Comparison of ENCODE assay signal across 14 cellular contexts in the genomic region with DNA sequence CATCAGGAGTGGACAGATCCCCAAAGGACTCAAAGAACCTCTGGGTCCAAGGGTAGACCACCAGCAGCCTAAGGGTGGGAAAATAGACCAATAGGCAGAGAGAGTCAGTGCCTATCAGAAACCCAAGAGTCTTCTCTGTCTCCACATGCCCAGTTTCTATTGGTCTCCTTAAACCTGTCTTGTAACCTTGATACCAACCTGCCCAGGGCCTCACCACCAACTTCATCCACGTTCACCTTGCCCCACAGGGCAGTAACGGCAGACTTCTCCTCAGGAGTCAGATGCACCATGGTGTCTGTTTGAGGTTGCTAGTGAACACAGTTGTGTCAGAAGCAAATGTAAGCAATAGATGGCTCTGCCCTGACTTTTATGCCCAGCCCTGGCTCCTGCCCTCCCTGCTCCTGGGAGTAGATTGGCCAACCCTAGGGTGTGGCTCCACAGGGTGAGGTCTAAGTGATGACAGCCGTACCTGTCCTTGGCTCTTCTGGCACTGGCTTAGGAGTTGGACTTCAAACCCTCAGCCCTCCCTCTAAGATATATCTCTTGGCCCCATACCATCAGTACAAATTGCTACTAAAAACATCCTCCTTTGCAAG. TPM values are rescaled to one million over a fixed set of nuclear protein-coding genes. Genes with fewer than 3 reads are reported as not detected.
DNase-seq lines count a peak whose midpoint lies in the region; ATAC-seq and TF ChIP-seq lines count a peak whose summit lies in the region.
"Had no signal": no experiment of that assay in that cellular context is flagged by ENCODE, and none has a peak within 500 bp of the region (broad histone marks: within the 10 kb centered on the region; RNA-seq: fewer than 3 reads in every experiment).

A gene (minus strand): TSS at position 340 of the 596 bp plus-strand sequence. CDS start 50 bp downstream, at position 290.

- TF ChIP-seq POLR2A in gastrocnemius medialis (IDR thresholded peaks at IDR 0.05): no peak

- ATAC-seq in heart right ventricle (no peak), gastrocnemius medialis (no peak)
- ATAC-seq: activated T-cell treated with anti-CD3 and anti-CD28 coated beads, Interleukin-2, amount 50 U/mL, for 72 hours; GM23338 had no signal

- TF ChIP-seq CTCF in heart right ventricle (IDR thresholded peaks at IDR 0.05) (no peak), gastrocnemius medialis (IDR thresholded peaks at IDR 0.05 in 4 of 5, conservative IDR thresholded peaks at IDR 0.05 in 1 of 5) (no peak)

- intact Hi-C loops in heart right ventricle (cut with DNase I): no loop called here
- intact Hi-C loops in gastrocnemius medialis (cut with DNase I; ENCODE audit: low total_unique reads): no loop called here

- H3K27me3 ChIP-seq in heart right ventricle (peaks cover 0 to 8% (median 0%) of the 10 kb centered on the region in 7 donors), gastrocnemius medialis (no peaks in the 10 kb centered on the region)

- H3K27ac ChIP-seq in heart right ventricle: no peak within 1 kb of the TSS
- no peak within 1 kb of the TSS for H3K27ac ChIP-seq in gastrocnemius medialis
- H3K27ac ChIP-seq: SJSA1 had no signal

- H3K9me3 ChIP-seq in heart right ventricle (peaks cover 0 to 3% (median 0%) of the 10 kb centered on the region in 11 donors), gastrocnemius medialis (no peaks in the 10 kb centered on the region)
- H3K9me3 ChIP-seq: Caco-2, SJSA1 had no signal

- H3K4me3 ChIP-seq in heart right ventricle: no peak within 1 kb of the TSS
- no peak within 1 kb of the TSS for H3K4me3 ChIP-seq in gastrocnemius medialis
- H3K4me3 ChIP-seq: GM23338, SJSA1 had no signal

- H3K36me3 ChIP-seq in heart right ventricle (no peaks in the 10 kb centered on the region), gastrocnemius medialis (no peaks in the 10 kb centered on the region)
- H3K36me3 ChIP-seq: SJSA1 had no signal

- WGBS in heart right ventricle, 2 donors: 80 to 89% methylated on average over 3 of the region's 3 CpGs

- DNase-seq in HUDEP-2 (lab: John Stamatoyannopoulos, UW; ENCODE audit: unreplicated experiment in 76 of 76): peak in 71 of 76 experiments; percentile 10 to 97 (median 81)
- peak; percentile 13 for DNase-seq in NOMO-1 treated with dmso at 0.1 percent for 144 hours (lab: John Stamatoyannopoulos, UW; ENCODE audit: unreplicated experiment)
- DNase-seq in heart right ventricle: no peak
- no peak for DNase-seq in gastrocnemius medialis
- DNase-seq in globus pallidus (ENCODE audit: low spot score): no peak
- no peak for DNase-seq in activated CD4-positive, alpha-beta T cell treated with anti-CD3 and anti-CD28 coated beads, Interleukin-2, amount 50 U/mL, for 48 hours
- DNase-seq in retina: no peak
- DNase-seq: activated CD4-positive, alpha-beta T cell treated with anti-CD3 and anti-CD28 coated beads for 1 hour; activated T-cell treated with anti-CD3 and anti-CD28 coated beads, Interleukin-2, amount 50 U/mL, for 72 hours; Caco-2 had no signal

- in situ Hi-C loops in gastrocnemius medialis (cut with MboI; ENCODE audit: low sequenced_read_pairs in 4 of 4): no loop called here

- H3K4me1 ChIP-seq in heart right ventricle (no peaks in the 10 kb centered on the region), gastrocnemius medialis (no peaks in the 10 kb centered on the region)
- H3K4me1 ChIP-seq: Caco-2, SJSA1 had no signal

RNA-seq across cellular contexts. Expression of the gene that starts here (rescaled TPM):
- total RNA-seq in heart right ventricle: 1,000 to 10,000 TPM in 1 of 10 donors, 100 to 1,000 TPM in 9; 188 to 1,566 (median 288) TPM
- polyA plus RNA-seq in heart right ventricle: 10 to 100 TPM in 1 of 2 donors, not detected in 1; 39.1 TPM
- total RNA-seq in gastrocnemius medialis: 100 to 1,000 TPM in 1 of 4 donors, 10 to 100 TPM in 2, 1 to 10 TPM in 1; 7.9 to 229 (median 35.3) TPM
- total RNA-seq: activated T-cell treated with anti-CD3 and anti-CD28 coated beads, Interleukin-2, amount 50 U/mL, for 72 hours; Caco-2; epithelial cell of proximal tubule; GM23338; neural crest cell; SJSA1 had no signal
- polyA plus RNA-seq: GM23338 had no signal

Comparison
In these comparisons a context has a peak if more than half of its experiments do, and no peak if none do; other contexts are left out.
1. DNase-seq: peak in HUDEP-2 (71 of 76) and NOMO-1 treated with dmso at 0.1 percent for 144 hours (single experiment); none in heart right ventricle (0 of 2), gastrocnemius medialis (0 of 2), globus pallidus (single experiment), activated CD4-positive, alpha-beta T cell treated with anti-CD3 and anti-CD28 coated beads, Interleukin-2, amount 50 U/mL, for 48 hours (0 of 2) and retina (single experiment).